ENCODE assay signal across 8 cellular contexts in genomic region chr1:72697410-72697809, GRCh38.
"Had no signal": no experiment of that assay in that cellular context is flagged by ENCODE, and none has a peak within 500 bp of the region (broad histone marks: within the 10 kb centered on the region; RNA-seq: fewer than 3 reads in every experiment).

No MANE protein-coding gene starts in this region.

- FAIRE-seq: G401.6, GM12878, GM12891, GM12892, GM18507, GM19239 had no signal

- ATAC-seq: GM12878 had no signal

- H3K4me3 ChIP-seq: GM12878 had no signal

- DNase-seq: GDM1, GF-D8 had no signal
